Comparison of ENCODE assay signal across 15 cellular contexts in genomic region chr15:67070892-67071664, GRCh38. TPM values are rescaled to one million over a fixed set of nuclear protein-coding genes. Genes with fewer than 3 reads are reported as not detected.
DNase-seq lines count a peak whose midpoint lies in the region; ATAC-seq and TF ChIP-seq lines count a peak whose summit lies in the region.
"Had no signal": no experiment of that assay in that cellular context is flagged by ENCODE, and none has a peak within 500 bp of the region (broad histone marks: within the 10 kb centered on the region; RNA-seq: fewer than 3 reads in every experiment).

No MANE protein-coding gene starts in this region.

- in situ Hi-C loops in gastrocnemius medialis (cut with MboI; ENCODE audit: low sequenced_read_pairs in 4 of 4): loop anchor here in 3 of 4 donors (5.0 to 10.0 kb wide), 3 partner anchors 54 to 124 kb away; no protein-coding TSS in a partner anchor

- H3K79me2 ChIP-seq in PC-9 (ENCODE audit: low read depth): peaks cover 100% of the 10 kb centered on the region

- H3K4me3 ChIP-seq in PC-9 (peak overlapping the region; percentile 0; the same call in 1 of the 2 replicates), fibroblast of mammary gland (ENCODE audit: control insufficient read depth, low read depth, low read length) (no peak overlapping the region), gastrocnemius medialis (no peak overlapping the region)
- H3K4me3 ChIP-seq in CD8-positive, alpha-beta T cell (ENCODE audit: low read depth, low read length): no peak overlapping the region
- H3K4me3 ChIP-seq: cardiac muscle cell had no signal

- H3K27me3 Mint-ChIP-seq in activated CD4-positive, alpha-beta memory T cell treated with anti-CD3 and anti-CD28 coated beads, Interleukin-2, amount 10 ng/mL, durations not matched to agents 7 days and 5 days: no peaks in the 10 kb centered on the region
- H3K27me3 Mint-ChIP-seq in activated CD4-positive, alpha-beta memory T cell treated with anti-CD3 and anti-CD28 coated beads for 36 hours: no peaks in the 10 kb centered on the region
- H3K27me3 Mint-ChIP-seq in CD8-positive, alpha-beta T cell (ENCODE audit: low read depth): no peaks in the 10 kb centered on the region
- H3K27me3 Mint-ChIP-seq: activated naive CD8-positive, alpha-beta T cell treated with anti-CD3 and anti-CD28 coated beads, Interleukin-2, amount 10 ng/mL, durations not matched to agents 7 days and 5 days; stimulated activated naive CD8-positive, alpha-beta T cell treated with anti-CD3 and anti-CD28 coated beads, Interleukin-15, Interleukin-2, amounts not matched to agents 100 ng/mL and 50 ng/mL, for 24 hours had no signal

- CTCF ChIA-PET in activated CD4-positive, alpha-beta memory T cell treated with anti-CD3 and anti-CD28 coated beads, Interleukin-2, amount 10 ng/mL, durations not matched to agents 7 days and 5 days (lab: Charles Lee): interaction anchor here (1.4 to 6.2 kb wide), 3 partner anchors 12 to 233 kb away, joined by 4 to 51 read pairs (median 5); no protein-coding TSS in a partner anchor
- CTCF ChIA-PET in activated CD4-positive, alpha-beta memory T cell treated with anti-CD3 and anti-CD28 coated beads for 36 hours (lab: Charles Lee): interaction anchor here (1.0 to 8.7 kb wide), 6 partner anchors 8 to 362 kb away, joined by 3 to 69 read pairs (median 4); no protein-coding TSS in a partner anchor
- CTCF ChIA-PET in PC-9 (lab: Charles Lee): no interaction called here
- CTCF ChIA-PET in CD8-positive, alpha-beta T cell (lab: Charles Lee): interaction anchor here (0.7 to 6.7 kb wide), 3 partner anchors 11 to 233 kb away, joined by 3 to 44 read pairs (median 4); no protein-coding TSS in a partner anchor

- POLR2A ChIA-PET in activated CD4-positive, alpha-beta memory T cell treated with anti-CD3 and anti-CD28 coated beads, Interleukin-2, amount 10 ng/mL, durations not matched to agents 7 days and 5 days (lab: Charles Lee): interaction anchor here (0.9 to 16.8 kb wide), 6 partner anchors 11 to 107 kb away, joined by 3 to 489 read pairs (median 6); no protein-coding TSS in a partner anchor
- POLR2A ChIA-PET in activated CD4-positive, alpha-beta memory T cell treated with anti-CD3 and anti-CD28 coated beads for 36 hours (lab: Charles Lee): interaction anchor here (1.2 to 6.0 kb wide), 3 partner anchors 11 to 27 kb away, joined by 3 to 54 read pairs (median 16); no protein-coding TSS in a partner anchor
- POLR2A ChIA-PET in PC-9 (lab: Charles Lee; ENCODE audit: unreplicated experiment): interaction anchor here (0.8 to 1.5 kb wide), 3 partner anchors 34 to 123 kb away, joined by 3 to 10 read pairs (median 3); no protein-coding TSS in a partner anchor
- POLR2A ChIA-PET in CD8-positive, alpha-beta T cell (lab: Charles Lee): interaction anchor here (1.0 to 1.5 kb wide), 4 partner anchors 9 to 49 kb away, joined by 3 to 4 read pairs (median 4); no protein-coding TSS in a partner anchor

- peaks cover 60% of the 10 kb centered on the region for H4K20me1 ChIP-seq in PC-9 (ENCODE audit: insufficient read depth)

- TF ChIP-seq CTCF in PC-9 (conservative IDR thresholded peaks at IDR 0.05): no peak
- TF ChIP-seq CTCF in fibroblast of mammary gland (conservative IDR thresholded peaks at IDR 0.05; ENCODE audit: control insufficient read depth, insufficient read depth, low read depth, low read length): no peak
- no peak for TF ChIP-seq CTCF in gastrocnemius medialis (IDR thresholded peaks at IDR 0.05 in 4 of 5, conservative IDR thresholded peaks at IDR 0.05 in 1 of 5)
- TF ChIP-seq CTCF in CD8-positive, alpha-beta T cell (IDR thresholded peaks at IDR 0.05): no peak

- no peak for DNase-seq in activated CD4-positive, alpha-beta memory T cell treated with anti-CD3 and anti-CD28 coated beads, Interleukin-2, amount 10 ng/mL, durations not matched to agents 7 days and 5 days
- no peak for DNase-seq in activated CD4-positive, alpha-beta memory T cell treated with anti-CD3 and anti-CD28 coated beads for 36 hours
- DNase-seq in PC-9: no peak
- peak; percentile 2 for DNase-seq in fibroblast of mammary gland (ENCODE audit: low read depth)
- no peak for DNase-seq in gastrocnemius medialis
- DNase-seq in CD8-positive, alpha-beta T cell: no peak
- DNase-seq: activated naive CD8-positive, alpha-beta T cell treated with anti-CD3 and anti-CD28 coated beads, Interleukin-2, amount 10 ng/mL, durations not matched to agents 7 days and 5 days; activated T-cell treated with anti-CD3 and anti-CD28 coated beads for 4 hours; NCI-H774; SW 1271 had no signal

- peak overlapping the region; percentile 45 for H3K27ac Mint-ChIP-seq in activated CD4-positive, alpha-beta memory T cell treated with anti-CD3 and anti-CD28 coated beads, Interleukin-2, amount 10 ng/mL, durations not matched to agents 7 days and 5 days
- no peak overlapping the region for H3K27ac Mint-ChIP-seq in activated CD4-positive, alpha-beta memory T cell treated with anti-CD3 and anti-CD28 coated beads for 36 hours
- H3K27ac Mint-ChIP-seq in CD8-positive, alpha-beta T cell: no peak overlapping the region
- H3K27ac Mint-ChIP-seq: activated naive CD8-positive, alpha-beta T cell treated with anti-CD3 and anti-CD28 coated beads, Interleukin-2, amount 10 ng/mL, durations not matched to agents 7 days and 5 days had no signal

- H3K4me1 Mint-ChIP-seq in activated CD4-positive, alpha-beta memory T cell treated with anti-CD3 and anti-CD28 coated beads, Interleukin-2, amount 10 ng/mL, durations not matched to agents 7 days and 5 days: peaks cover 75% of the 10 kb centered on the region
- peaks cover 76% of the 10 kb centered on the region for H3K4me1 Mint-ChIP-seq in activated CD4-positive, alpha-beta memory T cell treated with anti-CD3 and anti-CD28 coated beads for 36 hours (ENCODE audit: low read depth)
- peaks cover 75% of the 10 kb centered on the region for H3K4me1 Mint-ChIP-seq in CD8-positive, alpha-beta T cell (ENCODE audit: low read depth)

- intact Hi-C loops in activated CD4-positive, alpha-beta memory T cell treated with anti-CD3 and anti-CD28 coated beads for 36 hours (cut with micrococcal nuclease): no loop called here
- intact Hi-C loops in PC-9 (cut with micrococcal nuclease; ENCODE audit: unreplicated experiment): no loop called here
- intact Hi-C loops in gastrocnemius medialis (cut with DNase I; ENCODE audit: low total_unique reads): loop anchor here (10.0 kb wide), 1 partner anchor 1204 kb away; the partner anchor contains the start of gene FEM1B
- intact Hi-C loops in CD8-positive, alpha-beta T cell (cut with DNase I, micrococcal nuclease): no loop called here

- H3K27ac ChIP-seq in PC-9: no peak overlapping the region
- peak overlapping the region; percentile 91 to 98 (median 94) for H3K27ac ChIP-seq in gastrocnemius medialis
- H3K27ac ChIP-seq in CD8-positive, alpha-beta T cell (ENCODE audit: low read depth, low read length): no peak overlapping the region
- H3K27ac ChIP-seq: cardiac muscle cell had no signal

- peak overlapping the region; percentile 87 for H3K4me2 ChIP-seq in PC-9

- no peak overlapping the region for H3K4me3 Mint-ChIP-seq in activated CD4-positive, alpha-beta memory T cell treated with anti-CD3 and anti-CD28 coated beads, Interleukin-2, amount 10 ng/mL, durations not matched to agents 7 days and 5 days
- H3K4me3 Mint-ChIP-seq in activated CD4-positive, alpha-beta memory T cell treated with anti-CD3 and anti-CD28 coated beads for 36 hours: no peak overlapping the region
- H3K4me3 Mint-ChIP-seq in CD8-positive, alpha-beta T cell: no peak overlapping the region
- H3K4me3 Mint-ChIP-seq: activated naive CD8-positive, alpha-beta T cell treated with anti-CD3 and anti-CD28 coated beads, Interleukin-2, amount 10 ng/mL, durations not matched to agents 7 days and 5 days; stimulated activated naive CD8-positive, alpha-beta T cell treated with anti-CD3 and anti-CD28 coated beads, Interleukin-15, Interleukin-2, amounts not matched to agents 100 ng/mL and 50 ng/mL, for 24 hours had no signal

- BruUV-seq in PC-9 (replicated peaks; lab: Mats Ljungman, UMichigan): no TSS peak

- peaks cover 88% of the 10 kb centered on the region for H3K36me3 Mint-ChIP-seq in activated CD4-positive, alpha-beta memory T cell treated with anti-CD3 and anti-CD28 coated beads, Interleukin-2, amount 10 ng/mL, durations not matched to agents 7 days and 5 days (ENCODE audit: low read depth)
- peaks cover 25% of the 10 kb centered on the region for H3K36me3 Mint-ChIP-seq in activated CD4-positive, alpha-beta memory T cell treated with anti-CD3 and anti-CD28 coated beads for 36 hours
- H3K36me3 Mint-ChIP-seq in CD8-positive, alpha-beta T cell: peaks cover 13% of the 10 kb centered on the region

- TF ChIP-seq POLR2A in gastrocnemius medialis (IDR thresholded peaks at IDR 0.05): no peak

- H3K9me3 ChIP-seq in PC-9 (ENCODE audit: insufficient read depth, low read depth): no peaks in the 10 kb centered on the region
- H3K9me3 ChIP-seq in gastrocnemius medialis: no peaks in the 10 kb centered on the region
- no peaks in the 10 kb centered on the region for H3K9me3 ChIP-seq in CD8-positive, alpha-beta T cell (ENCODE audit: low read length)

- no peaks in the 10 kb centered on the region for H3K9me3 Mint-ChIP-seq in activated CD4-positive, alpha-beta memory T cell treated with anti-CD3 and anti-CD28 coated beads, Interleukin-2, amount 10 ng/mL, durations not matched to agents 7 days and 5 days
- no peaks in the 10 kb centered on the region for H3K9me3 Mint-ChIP-seq in activated CD4-positive, alpha-beta memory T cell treated with anti-CD3 and anti-CD28 coated beads for 36 hours
- no peaks in the 10 kb centered on the region for H3K9me3 Mint-ChIP-seq in CD8-positive, alpha-beta T cell
- H3K9me3 Mint-ChIP-seq: activated naive CD8-positive, alpha-beta T cell treated with anti-CD3 and anti-CD28 coated beads, Interleukin-2, amount 10 ng/mL, durations not matched to agents 7 days and 5 days; stimulated activated naive CD8-positive, alpha-beta T cell treated with anti-CD3 and anti-CD28 coated beads, Interleukin-15, Interleukin-2, amounts not matched to agents 100 ng/mL and 50 ng/mL, for 24 hours had no signal

- no peaks in the 10 kb centered on the region for H3K9me2 ChIP-seq in PC-9 (ENCODE audit: insufficient read depth)

- no peak for ATAC-seq in gastrocnemius medialis
- ATAC-seq in CD8-positive, alpha-beta T cell: no peak
- ATAC-seq in HG03571 (IDR thresholded peaks at IDR 0.05; ENCODE audit: unreplicated experiment): no peak
- no peak for ATAC-seq in GM19455 (IDR thresholded peaks at IDR 0.05; ENCODE audit: unreplicated experiment)
- ATAC-seq: activated CD4-positive, CD25-positive, alpha-beta regulatory T cell treated with anti-CD3 and anti-CD28 coated beads, Interleukin-2, amount 50 U/mL, for 24 hours had no signal

- peaks cover 37% of the 10 kb centered on the region for H3K36me3 ChIP-seq in PC-9 (ENCODE audit: low read depth)
- H3K36me3 ChIP-seq in gastrocnemius medialis: no peaks in the 10 kb centered on the region
- H3K36me3 ChIP-seq in CD8-positive, alpha-beta T cell (ENCODE audit: insufficient read depth, low read length): no peaks in the 10 kb centered on the region
- H3K36me3 ChIP-seq: cardiac muscle cell had no signal

- H3K27me3 ChIP-seq in PC-9 (ENCODE audit: insufficient read depth, low read depth) (no peaks in the 10 kb centered on the region), gastrocnemius medialis (no peaks in the 10 kb centered on the region)
- no peaks in the 10 kb centered on the region for H3K27me3 ChIP-seq in CD8-positive, alpha-beta T cell (ENCODE audit: insufficient read depth, low read length)
- H3K27me3 ChIP-seq: cardiac muscle cell had no signal

- H3F3A ChIP-seq in PC-9 (ENCODE audit: insufficient read depth, low read depth): peaks cover 29% of the 10 kb centered on the region

- H3K4me1 ChIP-seq in PC-9 (replicated peaks; ENCODE audit: insufficient read depth) (peaks cover 77% of the 10 kb centered on the region), gastrocnemius medialis (peaks cover 76 to 86% of the 10 kb centered on the region in 2 donors)
- H3K4me1 ChIP-seq in CD8-positive, alpha-beta T cell (ENCODE audit: insufficient read depth, low read length): peaks cover 58% of the 10 kb centered on the region

- H2AFZ ChIP-seq in PC-9: no peak overlapping the region

RNA-seq across cellular contexts. Expression of gene SMAD3, which starts 5.7 kb away (rescaled TPM):
- total RNA-seq in activated CD4-positive, alpha-beta memory T cell treated with anti-CD3 and anti-CD28 coated beads, Interleukin-2, amount 10 ng/mL, durations not matched to agents 7 days and 5 days: 100 to 1,000 TPM; 145 to 148 TPM
- 10 to 100 TPM; 50.2 to 50.5 TPM for total RNA-seq in activated CD4-positive, alpha-beta memory T cell treated with anti-CD3 and anti-CD28 coated beads for 36 hours
- 99.5 and 109 TPM in 2 replicates for total RNA-seq in PC-9 (2021)
- 10 to 100 TPM; 15.9 to 61.7 (median 26.3) TPM for total RNA-seq in gastrocnemius medialis
- 10 to 100 TPM; 25.4 to 29.0 TPM for total RNA-seq in CD8-positive, alpha-beta T cell

Comparison
In these comparisons a context has a peak if more than half of its experiments do, and no peak if none do; other contexts are left out.
1. H3K27ac ChIP-seq: peak in gastrocnemius medialis (4 of 4); none in PC-9 (single experiment) and CD8-positive, alpha-beta T cell (single experiment).